In genomic region chr6:27568226-27568889, GRCh38 we compare ENCODE assay signal across 17 cellular contexts.
DNase-seq lines count a peak whose midpoint lies in the region; ATAC-seq and TF ChIP-seq lines count a peak whose summit lies in the region.
"Had no signal": no experiment of that assay in that cellular context is flagged by ENCODE, and none has a peak within 500 bp of the region (broad histone marks: within the 10 kb centered on the region; RNA-seq: fewer than 3 reads in every experiment).

No MANE protein-coding gene starts in this region.

- 31% methylated on average over 12 of the region's 13 CpGs for whole genome bisulfite sequencing in mammary epithelial cell (ENCODE audit: low coverage, missing lambda C conversion rate)

- peak overlapping the region; percentile 58; the same call in 1 of the 2 replicates for H3K27ac ChIP-seq in C4-2B
- H3K27ac ChIP-seq in HUES48 (ENCODE audit: low read depth, low read length): peak overlapping the region; percentile 66
- H3K27ac ChIP-seq in mammary epithelial cell (ENCODE audit: insufficient read depth, low read depth, low read length): no peak overlapping the region
- H3K27ac ChIP-seq: A549, Peyer's patch had no signal

- TF ChIP-seq CTCF in C4-2B (conservative IDR thresholded peaks at IDR 0.05): no peak
- TF ChIP-seq CTCF in mammary epithelial cell (conservative IDR thresholded peaks at IDR 0.05 in 1 of 2, IDR thresholded peaks at IDR 0.05 in 1 of 2; ENCODE audit: extremely low read depth in 1 of 2, insufficient read depth in 1 of 2, low read depth in 1 of 2, low read length in 2 of 2): no peak

- H3K36me3 ChIP-seq in HUES48 (ENCODE audit: control insufficient read depth, insufficient read depth, low read length) (no peaks in the 10 kb centered on the region), mammary epithelial cell (ENCODE audit: insufficient read depth, low read length) (no peaks in the 10 kb centered on the region)
- H3K36me3 ChIP-seq: Peyer's patch had no signal

- peaks cover 14% of the 10 kb centered on the region for H3K27me3 ChIP-seq in HUES48 (ENCODE audit: control insufficient read depth, insufficient read depth, low read length)
- H3K27me3 ChIP-seq in mammary epithelial cell (ENCODE audit: insufficient read depth, low read length): no peaks in the 10 kb centered on the region

- BruUV-seq in mammary epithelial cell (replicated peaks; lab: Mats Ljungman, UMichigan): TSS peak; percentile 96

- DNase-seq in mammary epithelial cell (peak; percentile 64), NCI-H2029 (lab: John Stamatoyannopoulos, UW) (no peak), COR-L47 (lab: John Stamatoyannopoulos, UW) (no peak), NCI-H526 (lab: John Stamatoyannopoulos, UW) (no peak)
- DNase-seq: DMS53, Kasumi-1, NCI-H1417, NCI-H2081, NCI-H774, Peyer's patch, SHP77 treated with DMSO at 0.1 percent for 48 hours had no signal

- intact Hi-C loops in mammary epithelial cell (cut with micrococcal nuclease): no loop called here

- H3K9me3 ChIP-seq in HUES48 (ENCODE audit: control insufficient read depth, insufficient read depth, low read length) (no peaks in the 10 kb centered on the region), mammary epithelial cell (replicated peaks; ENCODE audit: insufficient read depth, low read length) (no peaks in the 10 kb centered on the region), iPS-18c (ENCODE audit: control insufficient read depth, insufficient read depth, low read length) (no peaks in the 10 kb centered on the region)
- H3K9me3 ChIP-seq: A549, Peyer's patch had no signal

- H2AFZ ChIP-seq in mammary epithelial cell (ENCODE audit: low read depth, low read length): peak overlapping the region; percentile 47

- ATAC-seq in GM18870 (IDR thresholded peaks at IDR 0.05; ENCODE audit: unreplicated experiment): no peak
- ATAC-seq: A549, GM12878 had no signal

- H3K4me2 ChIP-seq in mammary epithelial cell (ENCODE audit: insufficient read depth, low read depth, low read length): peak overlapping the region; percentile 37
- H3K4me2 ChIP-seq: A549 had no signal

- H4K20me1 ChIP-seq in mammary epithelial cell (ENCODE audit: insufficient read depth, low read length): no peaks in the 10 kb centered on the region

- in situ Hi-C loops in mammary epithelial cell (cut with MboI; ENCODE audit: low sequenced_read_pairs in 2 of 2): no loop called here

- dilution Hi-C loops in mammary epithelial cell (cut with HindIII; ENCODE audit: low sequenced_read_pairs): no loop called here

- peak overlapping the region; percentile 37; the same call in 1 of the 2 replicates for H3K9ac ChIP-seq in HUES48 (ENCODE audit: low read depth, low read length)
- H3K9ac ChIP-seq in mammary epithelial cell (ENCODE audit: insufficient read depth, low read length): no peak overlapping the region

- H3K4me3 ChIP-seq in HUES48 (ENCODE audit: low read depth, low read length) (peak overlapping the region; percentile 40), mammary epithelial cell (replicated peaks in 1 of 3; ENCODE audit: insufficient read depth in 1 of 3, low read depth in 2 of 3, low read length in 3 of 3) (no peak overlapping the region), iPS-18c (ENCODE audit: insufficient read depth, low read depth, low read length) (peak overlapping the region; percentile 15; the same call in 1 of the 2 replicates)
- H3K4me3 ChIP-seq: A549, GM12878, Peyer's patch had no signal

- H3K4me1 ChIP-seq in HUES48 (ENCODE audit: control insufficient read depth, insufficient read depth, low read length) (peaks cover 21% of the 10 kb centered on the region), mammary epithelial cell (ENCODE audit: insufficient read depth, low read length) (peaks cover 18% of the 10 kb centered on the region)
- H3K4me1 ChIP-seq: Peyer's patch had no signal

- CTCF ChIA-PET in mammary epithelial cell (lab: Charles Lee; ENCODE audit: low non-redundant PET): no interaction called here

- no peaks in the 10 kb centered on the region for H3K79me2 ChIP-seq in mammary epithelial cell (ENCODE audit: insufficient read depth, low read length)

Comparison
In these comparisons a context has a peak if more than half of its experiments do, and no peak if none do; other contexts are left out.
1. H3K4me3 ChIP-seq: peak in HUES48 (single experiment) and iPS-18c (single experiment); none in mammary epithelial cell (0 of 3).